Comparison of ENCODE assay signal across 16 cellular contexts in the genomic region with DNA sequence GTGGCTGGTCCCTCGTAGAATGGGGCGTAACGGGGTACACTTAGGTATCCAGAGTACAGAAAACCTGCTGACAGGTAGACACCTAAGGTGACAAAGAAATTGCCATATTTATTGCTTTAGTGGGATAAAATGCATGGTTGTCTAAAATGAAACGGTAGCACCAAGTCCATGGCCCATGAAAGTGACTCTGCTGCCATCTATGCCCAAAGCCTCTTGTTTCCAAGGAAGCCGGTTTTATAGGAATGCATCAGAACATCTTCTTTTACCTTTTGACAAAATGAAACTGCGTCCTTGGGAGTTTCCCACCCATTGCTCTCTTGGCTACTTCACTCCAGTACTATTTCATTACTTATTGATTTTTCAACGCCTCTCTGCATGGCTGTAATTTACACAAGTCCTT.
DNase-seq lines count a peak whose midpoint lies in the region; ATAC-seq and TF ChIP-seq lines count a peak whose summit lies in the region.
"Had no signal": no experiment of that assay in that cellular context is flagged by ENCODE, and none has a peak within 500 bp of the region (broad histone marks: within the 10 kb centered on the region; RNA-seq: fewer than 3 reads in every experiment).

No MANE protein-coding gene starts in this region.

- H3K27ac ChIP-seq in SK-N-SH (ENCODE audit: low read depth in 2 of 2, low read length in 1 of 2): no peak overlapping the region
- no peak overlapping the region for H3K27ac ChIP-seq in VCaP
- H3K27ac ChIP-seq in neural cell (ENCODE audit: low read length): no peak overlapping the region
- H3K27ac ChIP-seq: SJCRH30 had no signal

- H3K27me3 ChIP-seq in SK-N-SH (ENCODE audit: insufficient read depth): no peaks in the 10 kb centered on the region
- no peaks in the 10 kb centered on the region for H3K27me3 ChIP-seq in Loucy (ENCODE audit: insufficient read depth, low read length, poor library complexity, severe bottlenecking)
- no peaks in the 10 kb centered on the region for H3K27me3 ChIP-seq in neural cell (ENCODE audit: insufficient read depth, low read depth, low read length)
- H3K27me3 ChIP-seq: SJCRH30 had no signal

- 89% methylated on average over 7 of the region's 7 CpGs for WGBS in SK-N-SH (ENCODE audit: low lambda C conversion rate)

- no peak for TF ChIP-seq EP300 in SK-N-SH (IDR thresholded peaks at IDR 0.05; ENCODE audit: borderline replicate concordance in 1 of 2, low read depth in 1 of 2, low read length in 1 of 2)
- no peak for TF ChIP-seq EP300 in neural cell (conservative IDR thresholded peaks at IDR 0.05; ENCODE audit: poor library complexity, severe bottlenecking)

- H3K4me2 ChIP-seq in SK-N-SH (no peak overlapping the region), Loucy (ENCODE audit: low read depth, low read length, poor library complexity, severe bottlenecking) (no peak overlapping the region), neural cell (ENCODE audit: low read length) (no peak overlapping the region)

- TF ChIP-seq CTCF in SK-N-SH (IDR thresholded peaks at IDR 0.05) (no peak; the same call in 1 of the 2 replicates), Loucy (conservative IDR thresholded peaks at IDR 0.05; ENCODE audit: low read length) (0 out of 2 replicates have a peak, but pooled peaks have one; percentile 15), VCaP (conservative IDR thresholded peaks at IDR 0.05) (peak; percentile 51), neural cell (IDR thresholded peaks at IDR 0.05; ENCODE audit: poor library complexity, severe bottlenecking) (no peak)

- H4K20me1 ChIP-seq in SK-N-SH (ENCODE audit: insufficient read depth) (no peaks in the 10 kb centered on the region), Loucy (ENCODE audit: insufficient read depth, low read length, poor library complexity, severe bottlenecking) (no peaks in the 10 kb centered on the region), neural cell (ENCODE audit: insufficient read depth) (no peaks in the 10 kb centered on the region)

- no peaks in the 10 kb centered on the region for H3K9me3 Mint-ChIP-seq in activated CD4-positive, alpha-beta T cell treated with anti-CD3 and anti-CD28 coated beads, Interleukin-2, amount 10 ng/mL, durations not matched to agents 7 days and 5 days
- H3K9me3 Mint-ChIP-seq: CD8-positive, alpha-beta T cell had no signal

- H3F3A ChIP-seq in SK-N-SH (replicated peaks; ENCODE audit: insufficient read depth): peaks cover 20% of the 10 kb centered on the region
- H3F3A ChIP-seq in Loucy (ENCODE audit: low read depth): no peaks in the 10 kb centered on the region
- H3F3A ChIP-seq in neural cell (ENCODE audit: insufficient read depth, low read length, poor library complexity, severe bottlenecking): no peaks in the 10 kb centered on the region

- H3K79me2 ChIP-seq in SK-N-SH (ENCODE audit: insufficient read depth) (no peaks in the 10 kb centered on the region), Loucy (ENCODE audit: insufficient read depth, low read length) (no peaks in the 10 kb centered on the region), neural cell (replicated peaks; ENCODE audit: insufficient read depth, low read length) (no peaks in the 10 kb centered on the region)

- H3K4me3 ChIP-seq in SK-N-SH (ENCODE audit: low read depth in 2 of 2, low read length in 1 of 2) (no peak overlapping the region), Loucy (ENCODE audit: low read length, poor library complexity, severe bottlenecking) (no peak overlapping the region), neural cell (ENCODE audit: low read length) (no peak overlapping the region)
- H3K4me3 ChIP-seq: SJCRH30 had no signal

- DNase-seq in SK-N-SH (no peak), RPMI8226 (no peak)
- no peak for DNase-seq in activated CD4-positive, alpha-beta T cell treated with anti-CD3 and anti-CD28 coated beads, Interleukin-2, amount 10 ng/mL, durations not matched to agents 7 days and 5 days
- DNase-seq: ACHN; CD8-positive, alpha-beta T cell; GOT3; NCI-H1436 treated with DMSO at 0.1 percent for 48 hours; NCI-H2081; NCI-H446; NCI-H748 treated with DMSO at 0.1 percent for 48 hours; SJCRH30 had no signal

- no peaks in the 10 kb centered on the region for H3K36me3 ChIP-seq in SK-N-SH (replicated peaks in 1 of 2; ENCODE audit: control insufficient read depth in 1 of 2, insufficient read depth in 2 of 2, low read length in 1 of 2)
- H3K36me3 ChIP-seq in Loucy (ENCODE audit: insufficient read depth, low read length): no peaks in the 10 kb centered on the region
- no peaks in the 10 kb centered on the region for H3K36me3 ChIP-seq in neural cell (ENCODE audit: insufficient read depth, low read length)
- H3K36me3 ChIP-seq: SJCRH30 had no signal

- CTCF ChIA-PET in SK-N-SH (lab: Yijun Ruan, JAX): interaction anchor here (0.7 to 1.1 kb wide), 2 partner anchors 139 to 230 kb away, joined by 3 read pairs; no protein-coding TSS in a partner anchor
- CTCF ChIA-PET in activated CD4-positive, alpha-beta T cell treated with anti-CD3 and anti-CD28 coated beads, Interleukin-2, amount 10 ng/mL, durations not matched to agents 7 days and 5 days (lab: Charles Lee): no interaction called here

- ATAC-seq in SK-N-SH treated with all-trans-retinoic acid at 6 μM for 48 hours (no peak), GM21528 (IDR thresholded peaks at IDR 0.05; ENCODE audit: low FRiP score, unreplicated experiment) (no peak)
- ATAC-seq: CD8-positive, alpha-beta T cell had no signal

- H3K9me3 ChIP-seq in SK-N-SH: no peaks in the 10 kb centered on the region
- H3K9me3 ChIP-seq in Loucy (ENCODE audit: insufficient read depth, low read depth, low read length): no peaks in the 10 kb centered on the region
- H3K9me3 ChIP-seq in neural cell (ENCODE audit: low read length): no peaks in the 10 kb centered on the region
- H3K9me3 ChIP-seq: SJCRH30 had no signal

- H3K9me2 ChIP-seq in SK-N-SH (no peaks in the 10 kb centered on the region), Loucy (replicated peaks; ENCODE audit: low read depth, low read length) (no peaks in the 10 kb centered on the region), neural cell (ENCODE audit: insufficient read depth, low read length) (no peaks in the 10 kb centered on the region)

- no peak overlapping the region for H3K27ac Mint-ChIP-seq in activated CD4-positive, alpha-beta T cell treated with anti-CD3 and anti-CD28 coated beads, Interleukin-2, amount 10 ng/mL, durations not matched to agents 7 days and 5 days
- H3K27ac Mint-ChIP-seq: CD8-positive, alpha-beta T cell had no signal

- H3K4me3 Mint-ChIP-seq in activated CD4-positive, alpha-beta T cell treated with anti-CD3 and anti-CD28 coated beads, Interleukin-2, amount 10 ng/mL, durations not matched to agents 7 days and 5 days: no peak overlapping the region
- H3K4me3 Mint-ChIP-seq: CD8-positive, alpha-beta T cell had no signal

- H3K9ac ChIP-seq in SK-N-SH: no peak overlapping the region
- no peak overlapping the region for H3K9ac ChIP-seq in Loucy (ENCODE audit: low read depth, low read length, poor library complexity, severe bottlenecking)
- no peak overlapping the region for H3K9ac ChIP-seq in neural cell (ENCODE audit: low read length)

- no peaks in the 10 kb centered on the region for H3K27me3 Mint-ChIP-seq in activated CD4-positive, alpha-beta T cell treated with anti-CD3 and anti-CD28 coated beads, Interleukin-2, amount 10 ng/mL, durations not matched to agents 7 days and 5 days

- no peaks in the 10 kb centered on the region for H3K4me1 Mint-ChIP-seq in activated CD4-positive, alpha-beta T cell treated with anti-CD3 and anti-CD28 coated beads, Interleukin-2, amount 10 ng/mL, durations not matched to agents 7 days and 5 days

- 0 out of 2 replicates have a peak, but pooled peaks have one; percentile 13 for TF ChIP-seq RAD21 in SK-N-SH (IDR thresholded peaks at IDR 0.05; ENCODE audit: low read length)
- peak; percentile 13 for TF ChIP-seq RAD21 in neural cell (conservative IDR thresholded peaks at IDR 0.05)

- no peaks in the 10 kb centered on the region for H3K36me3 Mint-ChIP-seq in activated CD4-positive, alpha-beta T cell treated with anti-CD3 and anti-CD28 coated beads, Interleukin-2, amount 10 ng/mL, durations not matched to agents 7 days and 5 days (ENCODE audit: low read depth)
- H3K36me3 Mint-ChIP-seq: CD8-positive, alpha-beta T cell had no signal

- H2AFZ ChIP-seq in SK-N-SH (ENCODE audit: low read depth) (no peak overlapping the region), Loucy (ENCODE audit: low read length) (peak overlapping the region; percentile 17; the same call in 1 of the 2 replicates), neural cell (ENCODE audit: low read depth, low read length) (no peak overlapping the region)

- H3K4me1 ChIP-seq in SK-N-SH (ENCODE audit: control insufficient read depth in 1 of 2, insufficient read depth in 2 of 2, low read depth in 1 of 2, low read length in 1 of 2) (peaks cover 6 to 18% of the 10 kb centered on the region in 2 experiments; a peak in 3 of 4 replicates), Loucy (ENCODE audit: insufficient read depth, low read length, poor library complexity, severe bottlenecking) (peaks cover 22% of the 10 kb centered on the region)
- H3K4me1 ChIP-seq: SJCRH30 had no signal

- POLR2A ChIA-PET in SK-N-SH (lab: Yijun Ruan, JAX): no interaction called here
- POLR2A ChIA-PET in activated CD4-positive, alpha-beta T cell treated with anti-CD3 and anti-CD28 coated beads, Interleukin-2, amount 10 ng/mL, durations not matched to agents 7 days and 5 days (lab: Charles Lee): no interaction called here

TF ChIP-seq in SK-N-SH, 30 proteins besides CTCF, POLR2A, EP300 and RAD21 (continues in another document):
- no peak for TF ChIP-seq GATA2 (CRISPR knock-in tag; IDR thresholded peaks at IDR 0.05)
- TF ChIP-seq RFX5 (IDR thresholded peaks at IDR 0.05; ENCODE audit: low read length): no peak

TF ChIP-seq in neural cell, 6 proteins besides CTCF, POLR2A, EP300 and RAD21:
- TF ChIP-seq POLR2AphosphoS5 (IDR thresholded peaks at IDR 0.05) (peak; percentile 11), EZH2 (IDR thresholded peaks at IDR 0.05; ENCODE audit: borderline replicate concordance, insufficient read depth, low read length, poor library complexity, severe bottlenecking) (no peak)

Comparison
In these comparisons a context has a peak if more than half of its experiments do, and no peak if none do; other contexts are left out.
1. CTCF ChIP-seq: peak in Loucy (single experiment) and VCaP (single experiment); none in SK-N-SH (single experiment) and neural cell (single experiment).